11 cellular contexts compared by ENCODE assay signal in genomic region chr6:36590237-36590636, GRCh38.
DNase-seq lines count a peak whose midpoint lies in the region; ATAC-seq lines count a peak whose summit lies in the region.
"Had no signal": no experiment of that assay in that cellular context is flagged by ENCODE, and none has a peak within 500 bp of the region (broad histone marks: within the 10 kb centered on the region; RNA-seq: fewer than 3 reads in every experiment).

No MANE protein-coding gene starts in this region.

- peaks cover 22% of the 10 kb centered on the region for H3K4me1 Mint-ChIP-seq in activated naive CD4-positive, alpha-beta T cell treated with anti-CD3 and anti-CD28 coated beads, Interleukin-2, amount 10 ng/mL, durations not matched to agents 7 days and 5 days

- no peaks in the 10 kb centered on the region for H3K9me3 Mint-ChIP-seq in activated naive CD4-positive, alpha-beta T cell treated with anti-CD3 and anti-CD28 coated beads, Interleukin-2, amount 10 ng/mL, durations not matched to agents 7 days and 5 days

- peaks cover 11% of the 10 kb centered on the region for H3K36me3 Mint-ChIP-seq in activated naive CD4-positive, alpha-beta T cell treated with anti-CD3 and anti-CD28 coated beads, Interleukin-2, amount 10 ng/mL, durations not matched to agents 7 days and 5 days

- peaks cover 21% of the 10 kb centered on the region for H3K27me3 Mint-ChIP-seq in activated naive CD4-positive, alpha-beta T cell treated with anti-CD3 and anti-CD28 coated beads, Interleukin-2, amount 10 ng/mL, durations not matched to agents 7 days and 5 days

- no peak for ATAC-seq in GM21619 (IDR thresholded peaks at IDR 0.05; ENCODE audit: unreplicated experiment)
- no peak for ATAC-seq in HG03432 (IDR thresholded peaks at IDR 0.05; ENCODE audit: unreplicated experiment)

- DNase-seq in activated naive CD4-positive, alpha-beta T cell treated with anti-CD3 and anti-CD28 coated beads, Interleukin-2, amount 10 ng/mL, durations not matched to agents 7 days and 5 days: peak; percentile 9
- DNase-seq in activated naive CD4-positive, alpha-beta T cell treated with Interleukin-2 at 50 U/mL for 16 hours: no peak
- DNase-seq in amniotic stem cell (lab: John Stamatoyannopoulos, UW) (peak; percentile 52), glomerular visceral epithelial cell (ENCODE audit: extremely low spot score) (peak; percentile 72), D341Med (ENCODE audit: low spot score) (no peak), NCI-H128 (lab: John Stamatoyannopoulos, UW; ENCODE audit: unreplicated experiment) (no peak)
- DNase-seq: NCI-H1417 treated with DMSO at 0.1 percent for 48 hours; stimulated activated CD4-positive, alpha-beta T cell treated with anti-CD3 and anti-CD28 coated beads, Interleukin-4, amount 100 ng/mL, for 24 hours; substantia nigra had no signal

- H3K27ac Mint-ChIP-seq in activated naive CD4-positive, alpha-beta T cell treated with anti-CD3 and anti-CD28 coated beads, Interleukin-2, amount 10 ng/mL, durations not matched to agents 7 days and 5 days: no peak overlapping the region

- H3K4me3 Mint-ChIP-seq in activated naive CD4-positive, alpha-beta T cell treated with anti-CD3 and anti-CD28 coated beads, Interleukin-2, amount 10 ng/mL, durations not matched to agents 7 days and 5 days: no peak overlapping the region

- CTCF ChIA-PET in activated naive CD4-positive, alpha-beta T cell treated with anti-CD3 and anti-CD28 coated beads, Interleukin-2, amount 10 ng/mL, durations not matched to agents 7 days and 5 days (lab: Charles Lee): no interaction called here

Comparison
In these comparisons a context has a peak if more than half of its experiments do, and no peak if none do; other contexts are left out.
1. DNase-seq: peak in activated naive CD4-positive, alpha-beta T cell treated with anti-CD3 and anti-CD28 coated beads, Interleukin-2, amount 10 ng/mL, durations not matched to agents 7 days and 5 days (single experiment), amniotic stem cell (single experiment) and glomerular visceral epithelial cell (single experiment); none in activated naive CD4-positive, alpha-beta T cell treated with Interleukin-2 at 50 U/mL for 16 hours (single experiment), D341Med (single experiment) and NCI-H128 (single experiment).